ENCODE assay signal across 9 cellular contexts in the genomic region with DNA sequence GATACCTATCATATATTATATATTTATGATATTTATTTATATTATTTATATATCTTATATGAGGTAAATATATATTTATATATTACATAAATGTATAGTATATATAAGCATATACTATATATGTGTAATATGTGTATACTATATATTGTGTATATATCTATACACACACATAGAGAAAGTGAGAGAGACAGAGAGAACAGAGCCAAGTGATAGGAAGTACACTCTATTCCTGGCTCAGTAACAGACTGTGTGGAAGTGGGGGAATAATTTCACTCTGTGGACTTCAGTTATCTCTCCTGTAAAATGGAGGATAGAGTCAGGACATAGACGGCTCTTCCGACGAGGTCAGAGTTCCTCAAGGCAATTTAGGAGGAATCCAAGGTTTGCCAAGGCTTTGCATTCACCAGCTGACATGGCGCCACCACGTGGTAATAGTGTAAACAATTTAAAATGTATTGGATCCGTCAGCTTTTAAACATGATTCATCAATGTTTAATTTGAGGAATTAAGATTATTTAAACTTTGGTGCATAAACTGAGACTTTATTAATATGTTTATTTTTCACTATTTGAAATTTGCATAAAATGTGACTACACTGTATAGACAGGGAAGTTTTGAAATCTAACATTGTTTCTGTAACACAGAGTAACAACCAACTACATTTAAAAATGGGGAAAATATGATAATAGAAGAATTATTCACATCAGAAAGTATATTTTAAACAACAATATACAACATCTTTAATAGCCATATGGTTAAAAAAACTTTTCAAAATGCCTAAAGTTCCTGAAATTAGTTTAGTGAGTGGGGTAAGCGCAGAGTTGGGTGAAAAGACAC.
DNase-seq lines count a peak whose midpoint lies in the region; ATAC-seq, FAIRE-seq and TF ChIP-seq lines count a peak whose summit lies in the region.
"Had no signal": no experiment of that assay in that cellular context is flagged by ENCODE, and none has a peak within 500 bp of the region (broad histone marks: within the 10 kb centered on the region; RNA-seq: fewer than 3 reads in every experiment).

No MANE protein-coding gene starts in this region.

- DNase-seq in GM06990 (ENCODE audit: extremely low read depth, insufficient read length): peak; percentile 10
- peak; percentile 56 for DNase-seq in NCI-H460 (ENCODE audit: extremely low read depth, low read depth)
- DNase-seq in activated CD4-positive, alpha-beta memory T cell treated with anti-CD3 and anti-CD28 coated beads, Interleukin-2, amount 10 ng/mL, durations not matched to agents 7 days and 5 days: peak; percentile 37
- peak; percentile 63 for DNase-seq in fibroblast of the conjunctiva (ENCODE audit: low read depth)
- DNase-seq in sciatic nerve (ENCODE audit: low spot score): no peak

- H3K4me3 Mint-ChIP-seq in activated CD4-positive, alpha-beta memory T cell treated with anti-CD3 and anti-CD28 coated beads, Interleukin-2, amount 10 ng/mL, durations not matched to agents 7 days and 5 days: no peak overlapping the region

- H3K27ac ChIP-seq in parathyroid adenoma: no peak overlapping the region
- H3K27ac ChIP-seq: skin epidermis had no signal

- H3K27ac Mint-ChIP-seq in activated CD4-positive, alpha-beta memory T cell treated with anti-CD3 and anti-CD28 coated beads, Interleukin-2, amount 10 ng/mL, durations not matched to agents 7 days and 5 days: no peak overlapping the region

- no peak overlapping the region for H3K9ac ChIP-seq in parathyroid adenoma

- H3K4me1 Mint-ChIP-seq in activated CD4-positive, alpha-beta memory T cell treated with anti-CD3 and anti-CD28 coated beads, Interleukin-2, amount 10 ng/mL, durations not matched to agents 7 days and 5 days: no peaks in the 10 kb centered on the region

- peak; percentile 83 for ATAC-seq in HG02759 (IDR thresholded peaks at IDR 0.05; ENCODE audit: unreplicated experiment)
- ATAC-seq in sciatic nerve: no peak

- H3K9me3 Mint-ChIP-seq in activated CD4-positive, alpha-beta memory T cell treated with anti-CD3 and anti-CD28 coated beads, Interleukin-2, amount 10 ng/mL, durations not matched to agents 7 days and 5 days: no peaks in the 10 kb centered on the region

- CTCF ChIA-PET in activated CD4-positive, alpha-beta memory T cell treated with anti-CD3 and anti-CD28 coated beads, Interleukin-2, amount 10 ng/mL, durations not matched to agents 7 days and 5 days (lab: Charles Lee): interaction anchor here (0.7 to 1.1 kb wide), 6 partner anchors 9 to 437 kb away, joined by 3 to 4 read pairs (median 3); no protein-coding TSS in a partner anchor

- H3K4me2 ChIP-seq in parathyroid adenoma (ENCODE audit: low read length): no peak overlapping the region

- peak; percentile 55 for TF ChIP-seq CTCF in GM06990 (IDR thresholded peaks at IDR 0.05; ENCODE audit: insufficient read depth, low read length, poor library complexity, severe bottlenecking)
- peak; percentile 41 for TF ChIP-seq CTCF in parathyroid adenoma (IDR thresholded peaks at IDR 0.05)

- no peaks in the 10 kb centered on the region for H3K4me1 ChIP-seq in parathyroid adenoma

- H3K4me3 ChIP-seq in GM06990 (replicated peaks; ENCODE audit: low read depth, low read length): no peak overlapping the region
- H3K4me3 ChIP-seq in parathyroid adenoma (ENCODE audit: low read depth, low read length): no peak overlapping the region
- H3K4me3 ChIP-seq: skin epidermis had no signal

- H3K9me3 ChIP-seq in parathyroid adenoma (ENCODE audit: control insufficient read depth, low read length): no peaks in the 10 kb centered on the region

- intact Hi-C loops in sciatic nerve (cut with DNase I): no loop called here

- H2AFZ ChIP-seq in parathyroid adenoma: peak overlapping the region; percentile 21

- no peaks in the 10 kb centered on the region for H3K79me2 ChIP-seq in parathyroid adenoma

- POLR2A ChIA-PET in activated CD4-positive, alpha-beta memory T cell treated with anti-CD3 and anti-CD28 coated beads, Interleukin-2, amount 10 ng/mL, durations not matched to agents 7 days and 5 days (lab: Charles Lee): no interaction called here

- H3K36me3 ChIP-seq in GM06990 (ENCODE audit: control insufficient read depth, insufficient read depth, low read length) (no peaks in the 10 kb centered on the region), parathyroid adenoma (ENCODE audit: control insufficient read depth, insufficient read depth, low read length) (no peaks in the 10 kb centered on the region)

- no peaks in the 10 kb centered on the region; the same call in none of the 2 replicates for H3K27me3 ChIP-seq in GM06990 (replicated peaks; ENCODE audit: control insufficient read depth, insufficient read depth, low read length)
- no peaks in the 10 kb centered on the region for H3K27me3 ChIP-seq in parathyroid adenoma (ENCODE audit: control insufficient read depth, insufficient read depth, low read length)

- peaks cover 27% of the 10 kb centered on the region for H3K27me3 Mint-ChIP-seq in activated CD4-positive, alpha-beta memory T cell treated with anti-CD3 and anti-CD28 coated beads, Interleukin-2, amount 10 ng/mL, durations not matched to agents 7 days and 5 days

- peak; percentile 97 for FAIRE-seq in A204.1 (lab: Jason Lieb, UNC)

- no peaks in the 10 kb centered on the region for H3K36me3 Mint-ChIP-seq in activated CD4-positive, alpha-beta memory T cell treated with anti-CD3 and anti-CD28 coated beads, Interleukin-2, amount 10 ng/mL, durations not matched to agents 7 days and 5 days (ENCODE audit: low read depth)
